Comparison of ENCODE assay signal across 9 cellular contexts in genomic region chr5:137320056-137321045, GRCh38.
DNase-seq lines count a peak whose midpoint lies in the region; ATAC-seq and TF ChIP-seq lines count a peak whose summit lies in the region.
"Had no signal": no experiment of that assay in that cellular context is flagged by ENCODE, and none has a peak within 500 bp of the region (broad histone marks: within the 10 kb centered on the region; RNA-seq: fewer than 3 reads in every experiment).

No MANE protein-coding gene starts in this region.

- H3K4me3 Mint-ChIP-seq in CD14-positive monocyte (no peak overlapping the region), neural crest cell (no peak overlapping the region)
- H3K4me3 Mint-ChIP-seq: T-cell had no signal

- no peaks in the 10 kb centered on the region for H3K36me3 Mint-ChIP-seq in CD14-positive monocyte
- H3K36me3 Mint-ChIP-seq in neural crest cell (ENCODE audit: low read depth) = no peaks in the 10 kb centered on the region
- H3K36me3 Mint-ChIP-seq: T-cell had no signal

- ATAC-seq in GM19035 (IDR thresholded peaks at IDR 0.05; ENCODE audit: unreplicated experiment) (peak; percentile 53), GM18909 (IDR thresholded peaks at IDR 0.05; ENCODE audit: poor library complexity, unreplicated experiment) (no peak), GM19023 (IDR thresholded peaks at IDR 0.05; ENCODE audit: unreplicated experiment) (no peak)
- ATAC-seq: T-cell had no signal

- H3K9me3 Mint-ChIP-seq in CD14-positive monocyte = peaks cover 0 to 1% (median 0%) of the 10 kb centered on the region in 7 donors
- H3K9me3 Mint-ChIP-seq in neural crest cell = peaks cover 4% of the 10 kb centered on the region

- no peak overlapping the region for H3K4me3 ChIP-seq in fibroblast of mammary gland (ENCODE audit: control insufficient read depth, low read depth, low read length)

- H3K4me1 Mint-ChIP-seq in CD14-positive monocyte = no peaks in the 10 kb centered on the region
- peaks cover 9% of the 10 kb centered on the region for H3K4me1 Mint-ChIP-seq in neural crest cell
- H3K4me1 Mint-ChIP-seq: T-cell had no signal

- H3K27ac Mint-ChIP-seq in CD14-positive monocyte (no peak overlapping the region), neural crest cell (ENCODE audit: unreplicated experiment) (no peak overlapping the region)
- H3K27ac Mint-ChIP-seq: T-cell had no signal

- peak; percentile 87 for TF ChIP-seq CTCF in CD14-positive monocyte (IDR thresholded peaks at IDR 0.05)
- TF ChIP-seq CTCF in fibroblast of mammary gland (conservative IDR thresholded peaks at IDR 0.05; ENCODE audit: control insufficient read depth, insufficient read depth, low read depth, low read length) = peak; percentile 88
- peak; percentile 86 for TF ChIP-seq CTCF in neural crest cell (conservative IDR thresholded peaks at IDR 0.05)

- no peak for DNase-seq in CD14-positive monocyte (ENCODE audit: low spot score)
- DNase-seq in NCI-H1092 treated with DMSO at 0.1 percent for 48 hours (lab: John Stamatoyannopoulos, UW) = peak; percentile 56
- DNase-seq in SW480 (ENCODE audit: low spot score) = peak; percentile 58
- peak; percentile 76 for DNase-seq in fibroblast of mammary gland (ENCODE audit: low read depth)
- peak; percentile 49 for DNase-seq in neural crest cell (ENCODE audit: low read depth, low spot score)

- intact Hi-C loops in CD14-positive monocyte (cut with micrococcal nuclease) = loop anchor here in 1 of 2 donors (5.0 kb wide), 1 partner anchor 177 kb away; the partner anchor contains the start of gene SPOCK1

- H3K27me3 Mint-ChIP-seq in CD14-positive monocyte (ENCODE audit: low read depth in 3 of 3) (peaks cover 5 to 27% (median 15%) of the 10 kb centered on the region in 3 donors), neural crest cell (ENCODE audit: low read depth) (peaks cover 18% of the 10 kb centered on the region)
